8 cellular contexts compared by ENCODE assay signal in genomic region chr2:112500850-112501484, GRCh38. TPM values are rescaled to one million over a fixed set of nuclear protein-coding genes. Genes with fewer than 3 reads are reported as not detected.
A peak's percentile ranks its signal among the peaks of the same experiment; 100 is the strongest.
DNase-seq lines count a peak whose midpoint lies in the region; ATAC-seq and TF ChIP-seq lines count a peak whose summit lies in the region.
"Not testable (repeated sequence)": the region's sequence is repeated elsewhere in the genome, so short reads cannot be mapped to it uniquely, and the experiment has no call there.

No MANE protein-coding gene starts in this region.

- DNase-seq in NCI-H146 (lab: John Stamatoyannopoulos, UW) (peak; percentile 38), T follicular helper cell (ENCODE audit: low read depth) (peak; percentile 24), right lobe of liver (peak in 1 of 3 donors; percentile 30)
- DNase-seq in activated effector memory CD4-positive, alpha-beta T cell treated with Interleukin-2 at 50 U/mL for 16 hours: peak; percentile 6
- peak in 2 of 3 experiments; percentile 15 to 20 for DNase-seq in stimulated activated CD4-positive, alpha-beta T cell treated with anti-CD3 and anti-CD28 coated beads, TNF-alpha, amount 100 ng/mL, for 4 hours (ENCODE audit: low read depth in 3 of 3)

- not testable (repeated sequence) for H3K9me3 ChIP-seq in right lobe of liver

- not testable (repeated sequence) for H3K4me3 ChIP-seq in right lobe of liver

- H3K36me3 ChIP-seq in right lobe of liver: not testable (repeated sequence)

- 27% methylated on average over 8 of the region's 10 CpGs for WGBS in right lobe of liver (ENCODE audit: insufficient coverage, low coverage, low lambda C conversion rate, missing lambda C conversion rate)

- 0 out of 2 replicates have a peak, but pooled peaks have one; percentile 21 for TF ChIP-seq CTCF in C4-2B (conservative IDR thresholded peaks at IDR 0.05)
- TF ChIP-seq CTCF in right lobe of liver (IDR thresholded peaks at IDR 0.05): peak in 3 of 4 donors; percentile 38 to 49 (median 40)

- intact Hi-C loops in right lobe of liver (cut with DNase I): not testable (repeated sequence)

- H3K27ac ChIP-seq in C4-2B, right lobe of liver: not testable (repeated sequence)

- not testable (repeated sequence) for H3K4me1 ChIP-seq in right lobe of liver

- ATAC-seq in GM21515 (IDR thresholded peaks at IDR 0.05; ENCODE audit: unreplicated experiment) (peak; percentile 58), esophagus mucosa (peak; percentile 66), right lobe of liver (peak; percentile 89 to 92 (median 90))

- TF ChIP-seq POLR2A in right lobe of liver (IDR thresholded peaks at IDR 0.05): not testable (repeated sequence)

- H3K27me3 ChIP-seq in right lobe of liver: not testable (repeated sequence)

RNA-seq across cellular contexts. Expression of gene TTL, which starts 19.0 kb away (rescaled TPM):
- total RNA-seq in esophagus mucosa: 21.6 TPM
- total RNA-seq in right lobe of liver: 10 to 100 TPM in 5 of 6 experiments, 1 to 10 TPM in 1; 8.1 to 29.6 (median 15.6) TPM

RNA-seq across cellular contexts. Expression of gene POLR1B, which starts 41.3 kb away (rescaled TPM):
- 23.5 TPM for total RNA-seq in esophagus mucosa
- total RNA-seq in right lobe of liver: 10 to 100 TPM; 12.2 to 20.5 (median 16.1) TPM
